In the genomic region with DNA sequence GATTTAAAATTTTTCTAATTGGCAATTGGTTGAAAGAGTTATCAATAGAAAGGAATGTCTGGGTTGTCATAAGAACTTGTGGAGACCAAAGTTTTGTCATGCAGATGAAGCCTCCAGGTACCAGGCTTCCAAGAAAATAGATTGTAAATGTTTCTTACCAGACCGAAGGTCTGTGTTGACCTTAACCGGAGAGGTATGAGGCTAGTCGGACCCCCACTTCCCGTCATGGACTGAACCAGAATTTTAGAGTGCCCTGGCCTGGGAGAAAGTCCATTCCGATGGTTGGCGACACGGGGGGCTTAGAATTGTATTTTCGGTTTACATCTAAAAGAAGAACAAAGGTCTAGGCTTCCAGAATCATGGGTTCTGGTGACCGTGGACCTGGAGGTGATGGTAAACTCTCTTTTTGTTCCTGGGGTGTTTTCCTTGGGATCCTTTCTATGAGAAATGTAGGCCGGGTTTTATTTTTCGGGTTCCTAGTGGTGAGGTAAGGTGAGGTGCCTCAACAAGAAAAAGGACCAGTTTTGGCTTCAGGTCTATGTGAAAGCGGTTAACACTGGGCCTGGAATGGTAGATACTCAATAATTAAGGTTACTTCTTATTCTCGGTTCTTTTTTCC, we compare ENCODE assay signal across 8 cellular contexts. TPM values are rescaled to one million over a fixed set of nuclear protein-coding genes. Genes with fewer than 3 reads are reported as not detected.
A peak's percentile ranks its signal among the peaks of the same experiment; 100 is the strongest.
DNase-seq lines count a peak whose midpoint lies in the region; ATAC-seq and TF ChIP-seq lines count a peak whose summit lies in the region.

No MANE protein-coding gene starts in this region.

- peaks cover 20% of the 10 kb centered on the region for H3K36me3 ChIP-seq in CD4-positive, CD25-positive, alpha-beta regulatory T cell (ENCODE audit: control insufficient read depth, insufficient read depth, low read length)
- H3K36me3 ChIP-seq in OCI-LY7 (ENCODE audit: insufficient read depth, low read length): peaks cover 25% of the 10 kb centered on the region
- H3K36me3 ChIP-seq in endodermal cell (ENCODE audit: control insufficient read depth, insufficient read depth, low read length): peaks cover 24% of the 10 kb centered on the region
- peaks cover 5 to 27% of the 10 kb centered on the region in 2 donors for H3K36me3 ChIP-seq in neuronal stem cell (replicated peaks in 1 of 2; ENCODE audit: control insufficient read depth in 2 of 2, insufficient read depth in 2 of 2, low read length in 2 of 2)

- H3K9me2 ChIP-seq in OCI-LY7 (ENCODE audit: insufficient read depth, low read length): no peaks in the 10 kb centered on the region

- H3K18ac ChIP-seq in neuronal stem cell (ENCODE audit: low read length): no peak overlapping the region

- peaks cover 17% of the 10 kb centered on the region for H4K20me1 ChIP-seq in OCI-LY7 (ENCODE audit: insufficient read depth, low read length)

- H3K4me3 Mint-ChIP-seq in CD4-positive, CD25-positive, alpha-beta regulatory T cell: peak overlapping the region; percentile 91 to 97 (median 96)
- H3K4me3 Mint-ChIP-seq in endodermal cell: peak overlapping the region; percentile 92

- no peak overlapping the region for H3K14ac ChIP-seq in neuronal stem cell (ENCODE audit: low read length)

- no peak overlapping the region for H2BK15ac ChIP-seq in neuronal stem cell (ENCODE audit: low read length)

- H3K27ac Mint-ChIP-seq in CD4-positive, CD25-positive, alpha-beta regulatory T cell: peak overlapping the region; percentile 91 to 97 (median 97)
- H3K27ac Mint-ChIP-seq in endodermal cell: peak overlapping the region; percentile 86

- H3K36me3 Mint-ChIP-seq in CD4-positive, CD25-positive, alpha-beta regulatory T cell: peaks cover 8% of the 10 kb centered on the region
- H3K36me3 Mint-ChIP-seq in endodermal cell (ENCODE audit: low read depth): peaks cover 18% of the 10 kb centered on the region

- H3K4me2 ChIP-seq in OCI-LY7 (ENCODE audit: low read length) (peak overlapping the region; percentile 94), neuronal stem cell (ENCODE audit: insufficient read depth, low read length, poor library complexity, severe bottlenecking) (peak overlapping the region; percentile 26)

- H3K4me1 ChIP-seq in CD4-positive, CD25-positive, alpha-beta regulatory T cell (ENCODE audit: control insufficient read depth, insufficient read depth, low read length, poor library complexity, severe bottlenecking): peaks cover 28% of the 10 kb centered on the region
- H3K4me1 ChIP-seq in OCI-LY7 (ENCODE audit: insufficient read depth, low read length, poor library complexity, severe bottlenecking) (peaks cover 23% of the 10 kb centered on the region), endodermal cell (ENCODE audit: control insufficient read depth, insufficient read depth, low read length) (peaks cover 6% of the 10 kb centered on the region), neuronal stem cell (ENCODE audit: control insufficient read depth in 2 of 2, insufficient read depth in 1 of 2, low read depth in 1 of 2, low read length in 2 of 2) (peaks cover 3% of the 10 kb centered on the region in 2 donors)

- no peak for TF ChIP-seq CTCF in OCI-LY7 (conservative IDR thresholded peaks at IDR 0.05; ENCODE audit: low read length)
- no peak for TF ChIP-seq CTCF in endodermal cell (conservative IDR thresholded peaks at IDR 0.05)

- no peaks in the 10 kb centered on the region for H3K27me3 ChIP-seq in CD4-positive, CD25-positive, alpha-beta regulatory T cell (ENCODE audit: control insufficient read depth, insufficient read depth, low read length)
- H3K27me3 ChIP-seq in endodermal cell (ENCODE audit: control insufficient read depth, insufficient read depth, low read length, poor library complexity, severe bottlenecking) (no peaks in the 10 kb centered on the region), neuronal stem cell (ENCODE audit: control insufficient read depth in 3 of 3, insufficient read depth in 3 of 3, low read depth in 1 of 3, low read length in 3 of 3) (peaks cover 0 to 4% (median 0%) of the 10 kb centered on the region in 3 experiments)

- H4K91ac ChIP-seq in neuronal stem cell (ENCODE audit: low read depth, low read length, poor library complexity): no peak overlapping the region

- no peaks in the 10 kb centered on the region for H3K9me3 ChIP-seq in CD4-positive, CD25-positive, alpha-beta regulatory T cell (ENCODE audit: control insufficient read depth in 2 of 2, low read length in 2 of 2)
- H3K9me3 ChIP-seq in OCI-LY7 (ENCODE audit: low read length) (no peaks in the 10 kb centered on the region), endodermal cell (ENCODE audit: control insufficient read depth, low read length) (peaks cover 4% of the 10 kb centered on the region), neuronal stem cell (replicated peaks in 1 of 2; ENCODE audit: control insufficient read depth in 2 of 2, insufficient read depth in 1 of 2, low read depth in 1 of 2, low read length in 2 of 2) (no peaks in the 10 kb centered on the region)

- H4K8ac ChIP-seq in neuronal stem cell (ENCODE audit: low read depth, low read length): no peak overlapping the region

- peaks cover 25 to 45% (median 30%) of the 10 kb centered on the region in 4 donors for H3K4me1 Mint-ChIP-seq in CD4-positive, CD25-positive, alpha-beta regulatory T cell
- peaks cover 21% of the 10 kb centered on the region for H3K4me1 Mint-ChIP-seq in endodermal cell

- H3K27me3 Mint-ChIP-seq in CD4-positive, CD25-positive, alpha-beta regulatory T cell: peaks cover 9% of the 10 kb centered on the region
- H3K27me3 Mint-ChIP-seq in endodermal cell (ENCODE audit: insufficient read depth): peaks cover 3% of the 10 kb centered on the region

- no peak overlapping the region for H2AK5ac ChIP-seq in neuronal stem cell (ENCODE audit: low read depth, low read length)

- H2BK5ac ChIP-seq in neuronal stem cell (ENCODE audit: low read length): no peak overlapping the region

- H3K23ac ChIP-seq in neuronal stem cell (ENCODE audit: low read depth, low read length, poor library complexity): no peak overlapping the region

- BruUV-seq in OCI-LY7 (replicated peaks; lab: Mats Ljungman, UMichigan): no TSS peak

- H3K4me3 ChIP-seq in CD4-positive, CD25-positive, alpha-beta regulatory T cell (ENCODE audit: low read depth, low read length): peak overlapping the region; percentile 90
- H3K4me3 ChIP-seq in OCI-LY7 (ENCODE audit: low read depth, low read length, poor library complexity, severe bottlenecking): peak overlapping the region; percentile 95
- H3K4me3 ChIP-seq in endodermal cell (ENCODE audit: low read length): peak overlapping the region; percentile 97
- H3K4me3 ChIP-seq in neuronal stem cell (ENCODE audit: low read length in 2 of 2): peak overlapping the region; percentile 59 to 72

- no peak overlapping the region for H3K4ac ChIP-seq in neuronal stem cell (ENCODE audit: low read length)

- DNase-seq in CD4-positive, CD25-positive, alpha-beta regulatory T cell: no peak
- no peak for DNase-seq in OCI-LY7 (ENCODE audit: low spot score)
- peak; percentile 56 for DNase-seq in endodermal cell
- no peak for DNase-seq in neuronal stem cell (ENCODE audit: low spot score)
- no peak for DNase-seq in hippocampal formation (lab: John Stamatoyannopoulos, UW)
- DNase-seq in cortex of kidney (lab: John Stamatoyannopoulos, UW): no peak
- no peak for DNase-seq in NCI-H2107 treated with DMSO at 0.1 percent for 48 hours (lab: John Stamatoyannopoulos, UW; ENCODE audit: unreplicated experiment)

- H3K79me2 ChIP-seq in OCI-LY7 (ENCODE audit: insufficient read depth, low read depth, low read length): peaks cover 39% of the 10 kb centered on the region

- POLR2A ChIA-PET in OCI-LY7 (lab: Charles Lee): no interaction called here

- intact Hi-C loops in OCI-LY7 (cut with micrococcal nuclease; ENCODE audit: unreplicated experiment): loop anchor here (5.0 kb wide), 2 partner anchors 790 to 825 kb away; a partner anchor contains a TSS

- CTCF ChIA-PET in OCI-LY7 (lab: Charles Lee; ENCODE audit: unreplicated experiment): interaction anchor here (0.7 kb wide), 1 partner anchor 64 kb away, joined by 3 read pairs; no protein-coding TSS in a partner anchor

- no peak overlapping the region for H2BK12ac ChIP-seq in neuronal stem cell (ENCODE audit: low read length)

- H3K27ac ChIP-seq in CD4-positive, CD25-positive, alpha-beta regulatory T cell (ENCODE audit: insufficient read depth, low read length, poor library complexity, severe bottlenecking): peak overlapping the region; percentile 90
- H3K27ac ChIP-seq in OCI-LY7 (ENCODE audit: low read depth, low read length, poor library complexity, severe bottlenecking): peak overlapping the region; percentile 93
- H3K27ac ChIP-seq in endodermal cell (ENCODE audit: low read depth, low read length): no peak overlapping the region
- no peak overlapping the region for H3K27ac ChIP-seq in neuronal stem cell (replicated peaks; ENCODE audit: low read length)

- H2AFZ ChIP-seq in OCI-LY7 (ENCODE audit: low read length) (peak overlapping the region; percentile 100), neuronal stem cell (ENCODE audit: low read length) (peak overlapping the region; percentile 96)

- WGBS in endodermal cell (ENCODE audit: insufficient coverage in 1 of 2, insufficient read length in 1 of 2), 2 experiments: 59% methylated on average over 9 to 13 of the region's 13 CpGs
- WGBS in neuronal stem cell (ENCODE audit: extremely low coverage in 2 of 2, insufficient read length in 2 of 2, insufficient replicate concordance in 1 of 2), 2 donors: no CpG with 5 or more reads among the region's 13 CpGs

- peaks cover 3% of the 10 kb centered on the region for H3K79me1 ChIP-seq in neuronal stem cell (ENCODE audit: low read depth, low read length)

- no peak overlapping the region for H2BK120ac ChIP-seq in neuronal stem cell (ENCODE audit: low read depth, low read length)

- H3K9me3 Mint-ChIP-seq in CD4-positive, CD25-positive, alpha-beta regulatory T cell: no peaks in the 10 kb centered on the region
- H3K9me3 Mint-ChIP-seq in endodermal cell: peaks cover 7% of the 10 kb centered on the region

- peak overlapping the region; percentile 89 for H3K9ac ChIP-seq in endodermal cell (ENCODE audit: extremely low read depth, low read length, poor library complexity, severe bottlenecking)
- no peak overlapping the region for H3K9ac ChIP-seq in neuronal stem cell (ENCODE audit: low read depth, low read length, poor library complexity)

- ATAC-seq in CD4-positive, CD25-positive, alpha-beta regulatory T cell (ENCODE audit: low read depth in 2 of 2): no peak
- no peak for ATAC-seq in GM19035 (IDR thresholded peaks at IDR 0.05; ENCODE audit: unreplicated experiment)

RNA-seq across cellular contexts. Expression of a gene that starts 0.4 kb away (rescaled TPM):
- 56.7 TPM for total RNA-seq in CD4-positive, CD25-positive, alpha-beta regulatory T cell
- 10 to 100 TPM; 55.8 to 60.9 (median 58.1) TPM for polyA plus RNA-seq in CD4-positive, CD25-positive, alpha-beta regulatory T cell
- 27.7 and 27.8 TPM in 2 replicates for total RNA-seq in OCI-LY7 (2014; rRNA removed; shearing (Covaris generic))
- 33.8 and 35.7 TPM in 2 replicates for total RNA-seq in OCI-LY7 (2022)
- 10 to 100 TPM; 19.2 to 26.0 TPM for total RNA-seq in endodermal cell
- 16.5 TPM for polyA plus RNA-seq in endodermal cell (2013, experiment 1 of 2)
- polyA plus RNA-seq in endodermal cell (2013, experiment 2 of 2): 17.3 TPM
- 9.4 TPM for polyA plus RNA-seq in neuronal stem cell (2013, experiment 1 of 2)
- polyA plus RNA-seq in neuronal stem cell (2013, experiment 2 of 2): 9.8 TPM

Comparison
In these comparisons a context has a peak if more than half of its experiments do, and no peak if none do; other contexts are left out.
1. H3K27ac ChIP-seq: peak in CD4-positive, CD25-positive, alpha-beta regulatory T cell (single experiment) and OCI-LY7 (single experiment); none in endodermal cell (single experiment) and neuronal stem cell (single experiment).
2. Peak in every context shown above with its lines, with median percentiles within 50 percentile points of each other: H3K4me3 ChIP-seq.